7 cellular contexts compared by ENCODE assay signal in genomic region chr21:45590726-45591618, GRCh38. TPM values are rescaled to one million over a fixed set of nuclear protein-coding genes. Genes with fewer than 3 reads are reported as not detected.
DNase-seq lines count a peak whose midpoint lies in the region; ATAC-seq lines count a peak whose summit lies in the region.

No MANE protein-coding gene starts in this region.

- no peak overlapping the region for H2BK120ac ChIP-seq in neuronal stem cell (ENCODE audit: low read depth, low read length)

- no peak overlapping the region for H4K8ac ChIP-seq in neuronal stem cell (ENCODE audit: low read depth, low read length)

- no peak overlapping the region for H3K14ac ChIP-seq in neuronal stem cell (ENCODE audit: low read length)

- no peak overlapping the region for H3K9ac ChIP-seq in neuronal stem cell (ENCODE audit: low read depth, low read length, poor library complexity)

- H3K27me3 ChIP-seq in neuronal stem cell (ENCODE audit: control insufficient read depth in 3 of 3, insufficient read depth in 3 of 3, low read depth in 1 of 3, low read length in 3 of 3): peaks cover 2 to 20% (median 10%) of the 10 kb centered on the region in 3 experiments

- no peak overlapping the region for H2BK15ac ChIP-seq in neuronal stem cell (ENCODE audit: low read length)

- DNase-seq in SKM-1 (lab: John Stamatoyannopoulos, UW; ENCODE audit: unreplicated experiment) (peak; percentile 14), neuronal stem cell (ENCODE audit: low spot score) (no peak), G401 (ENCODE audit: low spot score) (no peak), HCEC 1CT (no peak)
- DNase-seq in central memory CD8-positive, alpha-beta T cell (ENCODE audit: low spot score in 2 of 2): no peak

- H3K9me3 ChIP-seq in neuronal stem cell (replicated peaks in 1 of 2; ENCODE audit: control insufficient read depth in 2 of 2, insufficient read depth in 1 of 2, low read depth in 1 of 2, low read length in 2 of 2): peaks cover 12 to 13% of the 10 kb centered on the region in 2 donors

- no peak overlapping the region for H2BK12ac ChIP-seq in neuronal stem cell (ENCODE audit: low read length)

- H3K36me3 ChIP-seq in neuronal stem cell (replicated peaks in 1 of 2; ENCODE audit: control insufficient read depth in 2 of 2, insufficient read depth in 2 of 2, low read length in 2 of 2): peaks cover 0 to 2% of the 10 kb centered on the region in 2 donors

- H3K4me1 ChIP-seq in neuronal stem cell (ENCODE audit: control insufficient read depth in 2 of 2, insufficient read depth in 1 of 2, low read depth in 1 of 2, low read length in 2 of 2): peaks cover 0 to 2% of the 10 kb centered on the region in 2 donors

- ATAC-seq in GM21381 (IDR thresholded peaks at IDR 0.05; ENCODE audit: unreplicated experiment): peak; percentile 40
- ATAC-seq in central memory CD8-positive, alpha-beta T cell (replicated peaks; ENCODE audit: extremely low read depth, poor library complexity, severe bottlenecking): peak; percentile 15
- no peak for ATAC-seq in HG03039 (IDR thresholded peaks at IDR 0.05; ENCODE audit: unreplicated experiment)

- H2AFZ ChIP-seq in neuronal stem cell (ENCODE audit: low read length): no peak overlapping the region

- no peak overlapping the region for H3K27ac Mint-ChIP-seq in central memory CD8-positive, alpha-beta T cell (ENCODE audit: low read depth)

- no peak overlapping the region for H3K27ac ChIP-seq in neuronal stem cell (replicated peaks; ENCODE audit: low read length)

- H3K36me3 Mint-ChIP-seq in central memory CD8-positive, alpha-beta T cell (ENCODE audit: insufficient read depth): no peaks in the 10 kb centered on the region

- peak overlapping the region in 1 of 2 donors; percentile 73 for H3K4me3 ChIP-seq in neuronal stem cell (ENCODE audit: low read length in 2 of 2)

- H3K4me1 Mint-ChIP-seq in central memory CD8-positive, alpha-beta T cell: no peaks in the 10 kb centered on the region

- no peak overlapping the region for H2AK5ac ChIP-seq in neuronal stem cell (ENCODE audit: low read depth, low read length)

- H3K23ac ChIP-seq in neuronal stem cell (ENCODE audit: low read depth, low read length, poor library complexity): peak overlapping the region; percentile 44

- H3K18ac ChIP-seq in neuronal stem cell (ENCODE audit: low read length): no peak overlapping the region

- no peak overlapping the region for H3K4me3 Mint-ChIP-seq in central memory CD8-positive, alpha-beta T cell

- WGBS in neuronal stem cell (ENCODE audit: extremely low coverage in 2 of 2, insufficient read length in 2 of 2, insufficient replicate concordance in 1 of 2), 2 donors: 100% methylated on average over 1 of the region's 53 CpGs; no CpG with 5 or more reads in 1 of the 2 donors

- H3K27me3 Mint-ChIP-seq in central memory CD8-positive, alpha-beta T cell: peaks cover 30% of the 10 kb centered on the region

- H3K79me1 ChIP-seq in neuronal stem cell (ENCODE audit: low read depth, low read length): no peaks in the 10 kb centered on the region

- H2BK5ac ChIP-seq in neuronal stem cell (ENCODE audit: low read length): no peak overlapping the region

- H3K9me3 Mint-ChIP-seq in central memory CD8-positive, alpha-beta T cell: peaks cover 14% of the 10 kb centered on the region

- peak overlapping the region; percentile 29 for H3K4me2 ChIP-seq in neuronal stem cell (ENCODE audit: insufficient read depth, low read length, poor library complexity, severe bottlenecking)

- no peak overlapping the region for H3K4ac ChIP-seq in neuronal stem cell (ENCODE audit: low read length)

- in situ Hi-C loops in G401 (cut with HindIII; ENCODE audit: low sequenced_read_pairs): no loop called here

- H4K91ac ChIP-seq in neuronal stem cell (ENCODE audit: low read depth, low read length, poor library complexity): no peak overlapping the region

RNA-seq across cellular contexts. Expression of gene SLC19A1, which starts 48.7 kb away (rescaled TPM):
- polyA plus RNA-seq in neuronal stem cell (2013, experiment 1 of 2): 16.6 TPM
- 16.2 TPM for polyA plus RNA-seq in neuronal stem cell (2013, experiment 2 of 2)
- 15.4 and 15.9 TPM in 2 replicates for total RNA-seq in G401 (2014; rRNA removed; shearing (Covaris generic))

RNA-seq across cellular contexts. Expression of gene PCBP3, which starts 52.6 kb away (rescaled TPM):
- 6.9 TPM for polyA plus RNA-seq in neuronal stem cell (2013, experiment 1 of 2)
- polyA plus RNA-seq in neuronal stem cell (2013, experiment 2 of 2): 6.2 TPM
- 1.7 and 4.0 TPM in 2 replicates for total RNA-seq in G401 (2014; rRNA removed; shearing (Covaris generic))
